In the genomic region with DNA sequence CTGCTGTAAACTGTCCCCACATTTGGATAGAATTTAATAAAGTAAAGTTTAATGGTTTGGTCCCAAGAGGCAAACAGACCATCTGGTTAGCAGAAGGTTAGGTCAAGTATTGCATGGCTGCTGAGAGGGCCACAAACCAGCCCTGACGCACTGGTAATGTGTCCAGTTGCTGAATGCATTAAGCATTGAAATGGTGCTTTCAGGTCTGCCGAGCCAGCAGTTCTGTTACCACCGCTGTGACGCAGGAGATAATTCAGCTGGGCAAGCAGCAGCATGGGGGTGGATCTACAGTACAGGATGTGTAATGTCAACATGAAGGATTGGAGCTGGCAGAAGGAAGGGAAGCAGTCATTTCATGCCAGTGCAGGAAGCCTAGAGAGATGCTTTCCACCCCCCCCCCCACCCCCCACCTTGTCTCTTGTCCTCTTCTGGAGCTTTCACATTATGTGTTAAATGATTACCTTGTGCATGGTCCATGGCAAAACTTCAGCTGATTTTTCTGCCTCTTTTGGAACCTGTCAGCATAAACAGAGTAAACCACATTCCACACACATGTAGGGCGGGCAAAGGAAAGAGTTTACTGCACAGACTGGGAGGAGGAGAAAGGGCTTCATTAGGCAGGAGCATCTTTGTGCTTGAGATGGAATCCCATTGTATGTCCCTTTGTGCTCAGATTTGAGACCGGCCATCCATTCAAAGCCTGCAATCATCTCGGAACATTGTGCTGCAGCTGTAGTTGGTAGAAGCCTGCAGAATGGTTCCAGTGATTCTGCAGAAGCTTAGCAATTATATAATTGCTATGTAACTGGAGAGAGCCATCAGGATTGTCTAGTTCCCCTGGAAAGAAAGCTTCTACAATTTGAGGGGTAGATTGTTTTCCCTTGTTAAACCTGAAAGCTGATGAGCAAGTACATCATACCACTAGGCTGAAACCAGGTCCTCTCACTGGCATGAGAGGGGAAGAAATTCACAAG, we compare ENCODE assay signal across 8 cellular contexts. TPM values are rescaled to one million over a fixed set of nuclear protein-coding genes. Genes with fewer than 3 reads are reported as not detected.
DNase-seq lines count a peak whose midpoint lies in the region; ATAC-seq and TF ChIP-seq lines count a peak whose summit lies in the region.

No MANE protein-coding gene starts in this region.

- DNase-seq in NCI-H446 (lab: John Stamatoyannopoulos, UW) (peak; percentile 19 to 74), epithelial cell of esophagus (ENCODE audit: low read depth) (peak; percentile 93), mucosa of gallbladder (ENCODE audit: low spot score) (peak; percentile 85), NCI-H2171 (lab: John Stamatoyannopoulos, UW) (no peak), HEK293T (ENCODE audit: extremely low spot score) (no peak)

- CTCF ChIA-PET in HEK293T (lab: Yijun Ruan, JAX): no interaction called here

- ATAC-seq in HG02588 (IDR thresholded peaks at IDR 0.05; ENCODE audit: unreplicated experiment) (no peak), HG03342 (IDR thresholded peaks at IDR 0.05; ENCODE audit: unreplicated experiment) (no peak)

- no peak overlapping the region for H3K4me3 ChIP-seq in epithelial cell of esophagus (ENCODE audit: low read length)

- peak overlapping the region; percentile 57 for H3K27ac ChIP-seq in C4-2B

- TF ChIP-seq CTCF in C4-2B (conservative IDR thresholded peaks at IDR 0.05) (no peak), epithelial cell of esophagus (IDR thresholded peaks at IDR 0.05; ENCODE audit: insufficient read depth, low read depth, low read length, missing control alignments) (no peak)

- POLR2A ChIA-PET in HEK293T (lab: Yijun Ruan, JAX): interaction anchor here (1.3 to 1.6 kb wide), 2 partner anchors 15 kb away, joined by 5 to 6 read pairs; no protein-coding TSS in a partner anchor

TF ChIP-seq in HEK293T, 16 proteins besides CTCF, POLR2A, EP300 and RAD21:
- TF ChIP-seq BHLHE40 (IDR thresholded peaks at IDR 0.05; ENCODE audit: borderline replicate concordance) (no peak), FOXA1 (IDR thresholded peaks at IDR 0.05) (no peak), FOXM1 (IDR thresholded peaks at IDR 0.05; ENCODE audit: borderline replicate concordance) (no peak), ARNT (IDR thresholded peaks at IDR 0.05) (no peak)

RNA-seq across cellular contexts. Expression of a gene that starts 16.3 kb away (rescaled TPM):
- total RNA-seq in mucosa of gallbladder: 37.1 TPM

Comparison
In these comparisons a context has a peak if more than half of its experiments do, and no peak if none do; other contexts are left out.
1. DNase-seq: peak in NCI-H446 (2 of 2), epithelial cell of esophagus (single experiment) and mucosa of gallbladder (single experiment); none in NCI-H2171 (single experiment) and HEK293T (single experiment).